Comparison of ENCODE assay signal across 24 cellular contexts in the genomic region with DNA sequence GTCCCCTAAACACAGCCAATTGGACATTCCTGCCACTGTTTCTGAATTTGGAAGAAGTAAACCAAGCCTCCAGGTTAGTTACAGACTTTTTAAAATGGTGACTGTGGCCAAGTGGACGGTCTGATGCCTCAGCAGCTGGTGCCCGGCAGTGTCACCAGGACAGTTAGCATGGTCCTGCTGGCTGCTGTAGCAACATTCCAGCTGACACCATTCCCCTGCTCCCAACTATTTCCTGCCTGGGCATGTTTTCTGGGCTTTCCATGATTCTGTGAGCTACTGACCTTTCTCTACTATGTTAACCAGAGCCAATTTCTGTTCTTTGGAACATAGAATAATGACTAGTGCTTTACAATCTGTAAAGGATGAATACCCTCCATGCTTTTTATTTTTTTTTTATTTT.
"Had no signal": no experiment of that assay in that cellular context is flagged by ENCODE, and none has a peak within 500 bp of the region (broad histone marks: within the 10 kb centered on the region; RNA-seq: fewer than 3 reads in every experiment).

No MANE protein-coding gene starts in this region.

- H3K9me3 ChIP-seq: gastrocnemius medialis, lower lobe of right lung, ovary, psoas muscle, testis, tibial artery, uterus had no signal

- H3K4me3 ChIP-seq: coronary artery, gastrocnemius medialis, lower lobe of right lung, ovary, psoas muscle, sigmoid colon, skin epidermis, spleen, testis, tibial artery, upper lobe of left lung, uterus had no signal

- H3K4me1 ChIP-seq: gastrocnemius medialis, lower lobe of right lung, psoas muscle, spleen, testis, uterus had no signal

- H3K36me3 ChIP-seq: gastrocnemius medialis, lower lobe of right lung, ovary, sigmoid colon, spleen, tibial artery, upper lobe of left lung, uterus had no signal

- DNase-seq: dermis blood vessel endothelial cell; effector memory CD8-positive, alpha-beta T cell; foreskin fibroblast; gastrocnemius medialis; head of caudate nucleus; left ventricle myocardium superior; lower lobe of right lung; natural killer cell; occipital lobe; ovary; posterior cingulate gyrus; psoas muscle; right cardiac atrium; sigmoid colon; spleen; stimulated activated CD4-positive, alpha-beta T cell treated with anti-CD3 and anti-CD28 coated beads, Interleukin-4, amount 100 ng/mL, for 4 hours; stimulated activated naive CD8-positive, alpha-beta T cell treated with anti-CD3 and anti-CD28 coated beads, Interleukin-15, Interleukin-2, amounts not matched to agents 100 U/mL and 50 U/mL, for 24 hours; substantia nigra; testis; tibial artery; upper lobe of left lung; uterus had no signal

- H3K27ac ChIP-seq: coronary artery, gastrocnemius medialis, lower lobe of right lung, ovary, psoas muscle, sigmoid colon, skin epidermis, spleen, testis, tibial artery, upper lobe of left lung, uterus had no signal

- H3K27me3 ChIP-seq: gastrocnemius medialis, ovary, sigmoid colon, spleen, testis, tibial artery, upper lobe of left lung, uterus had no signal
